ENCODE assay signal across 17 cellular contexts in genomic region chr2:69489793-69490192, GRCh38. TPM values are rescaled to one million over a fixed set of nuclear protein-coding genes. Genes with fewer than 3 reads are reported as not detected.
A peak's percentile ranks its signal among the peaks of the same experiment; 100 is the strongest.
DNase-seq lines count a peak whose midpoint lies in the region; ATAC-seq and TF ChIP-seq lines count a peak whose summit lies in the region.
"Had no signal": no experiment of that assay in that cellular context is flagged by ENCODE, and none has a peak within 500 bp of the region (broad histone marks: within the 10 kb centered on the region; RNA-seq: fewer than 3 reads in every experiment).

No MANE protein-coding gene starts in this region.

- peaks cover 33% of the 10 kb centered on the region for H3K4me1 Mint-ChIP-seq in stimulated activated naive CD8-positive, alpha-beta T cell treated with anti-CD3 and anti-CD28 coated beads, Interleukin-15, Interleukin-2, amounts not matched to agents 100 ng/mL and 50 ng/mL, for 24 hours (ENCODE audit: low read depth)
- peaks cover 26% of the 10 kb centered on the region for H3K4me1 Mint-ChIP-seq in activated naive CD8-positive, alpha-beta T cell treated with anti-CD3 and anti-CD28 coated beads for 36 hours
- H3K4me1 Mint-ChIP-seq in mesothelial cell of epicardium: no peaks in the 10 kb centered on the region

- DNase-seq in stimulated activated naive CD8-positive, alpha-beta T cell treated with anti-CD3 and anti-CD28 coated beads, Interleukin-15, Interleukin-2, amounts not matched to agents 100 U/mL and 50 U/mL, for 24 hours: no peak
- DNase-seq in activated naive CD8-positive, alpha-beta T cell treated with anti-CD3 and anti-CD28 coated beads for 36 hours: no peak
- DNase-seq in mesothelial cell of epicardium (ENCODE audit: low spot score in 2 of 2, unreplicated experiment in 2 of 2) (no peak), foreskin melanocyte (no peak), HT-29 (ENCODE audit: low spot score) (no peak), GDM1 (lab: John Stamatoyannopoulos, UW) (no peak), left lobe of liver (ENCODE audit: low spot score) (no peak)
- DNase-seq: activated CD4-positive, alpha-beta memory T cell treated with anti-CD3 and anti-CD28 coated beads, Interleukin-2, amount 10 ng/mL, durations not matched to agents 7 days and 5 days; esophagus squamous epithelium; hypothalamus; left cardiac atrium; NCI-H2227 treated with DMSO at 0.1 percent for 48 hours; SHP77; substantia nigra; T1000 had no signal

- ATAC-seq in stimulated activated naive CD8-positive, alpha-beta T cell treated with anti-CD3 and anti-CD28 coated beads, Interleukin-15, Interleukin-2, amounts not matched to agents 100 U/mL and 50 U/mL, for 24 hours: no peak
- no peak for ATAC-seq in left lobe of liver
- ATAC-seq: K562, left cardiac atrium had no signal

- H3K9me3 Mint-ChIP-seq in stimulated activated naive CD8-positive, alpha-beta T cell treated with anti-CD3 and anti-CD28 coated beads, Interleukin-15, Interleukin-2, amounts not matched to agents 100 ng/mL and 50 ng/mL, for 24 hours: no peaks in the 10 kb centered on the region
- H3K9me3 Mint-ChIP-seq in activated naive CD8-positive, alpha-beta T cell treated with anti-CD3 and anti-CD28 coated beads for 36 hours: peaks cover 2% of the 10 kb centered on the region
- peaks cover 5% of the 10 kb centered on the region for H3K9me3 Mint-ChIP-seq in mesothelial cell of epicardium
- H3K9me3 Mint-ChIP-seq: activated CD4-positive, alpha-beta memory T cell treated with anti-CD3 and anti-CD28 coated beads, Interleukin-2, amount 10 ng/mL, durations not matched to agents 7 days and 5 days had no signal

- peak overlapping the region; percentile 20 for H3K27ac Mint-ChIP-seq in stimulated activated naive CD8-positive, alpha-beta T cell treated with anti-CD3 and anti-CD28 coated beads, Interleukin-15, Interleukin-2, amounts not matched to agents 100 ng/mL and 50 ng/mL, for 24 hours
- peak overlapping the region; percentile 13 for H3K27ac Mint-ChIP-seq in activated naive CD8-positive, alpha-beta T cell treated with anti-CD3 and anti-CD28 coated beads for 36 hours
- H3K27ac Mint-ChIP-seq in mesothelial cell of epicardium: peak overlapping the region; percentile 31
- H3K27ac Mint-ChIP-seq: activated CD4-positive, alpha-beta memory T cell treated with anti-CD3 and anti-CD28 coated beads, Interleukin-2, amount 10 ng/mL, durations not matched to agents 7 days and 5 days had no signal

- peaks cover 52% of the 10 kb centered on the region for H3K36me3 Mint-ChIP-seq in stimulated activated naive CD8-positive, alpha-beta T cell treated with anti-CD3 and anti-CD28 coated beads, Interleukin-15, Interleukin-2, amounts not matched to agents 100 ng/mL and 50 ng/mL, for 24 hours (ENCODE audit: low read depth)
- peaks cover 39% of the 10 kb centered on the region for H3K36me3 Mint-ChIP-seq in activated naive CD8-positive, alpha-beta T cell treated with anti-CD3 and anti-CD28 coated beads for 36 hours
- H3K36me3 Mint-ChIP-seq in mesothelial cell of epicardium: peaks cover 37% of the 10 kb centered on the region

- H3K4me3 Mint-ChIP-seq in stimulated activated naive CD8-positive, alpha-beta T cell treated with anti-CD3 and anti-CD28 coated beads, Interleukin-15, Interleukin-2, amounts not matched to agents 100 ng/mL and 50 ng/mL, for 24 hours: no peak overlapping the region
- H3K4me3 Mint-ChIP-seq in activated naive CD8-positive, alpha-beta T cell treated with anti-CD3 and anti-CD28 coated beads for 36 hours: no peak overlapping the region
- no peak overlapping the region for H3K4me3 Mint-ChIP-seq in mesothelial cell of epicardium
- H3K4me3 Mint-ChIP-seq: activated CD4-positive, alpha-beta memory T cell treated with anti-CD3 and anti-CD28 coated beads, Interleukin-2, amount 10 ng/mL, durations not matched to agents 7 days and 5 days had no signal

- no peaks in the 10 kb centered on the region for H3K27me3 Mint-ChIP-seq in stimulated activated naive CD8-positive, alpha-beta T cell treated with anti-CD3 and anti-CD28 coated beads, Interleukin-15, Interleukin-2, amounts not matched to agents 100 ng/mL and 50 ng/mL, for 24 hours
- H3K27me3 Mint-ChIP-seq in activated naive CD8-positive, alpha-beta T cell treated with anti-CD3 and anti-CD28 coated beads for 36 hours: no peaks in the 10 kb centered on the region
- H3K27me3 Mint-ChIP-seq in mesothelial cell of epicardium (ENCODE audit: low read depth): no peaks in the 10 kb centered on the region
- H3K27me3 Mint-ChIP-seq: activated CD4-positive, alpha-beta memory T cell treated with anti-CD3 and anti-CD28 coated beads, Interleukin-2, amount 10 ng/mL, durations not matched to agents 7 days and 5 days had no signal

- TF ChIP-seq CTCF in mesothelial cell of epicardium (IDR thresholded peaks at IDR 0.05; ENCODE audit: unreplicated experiment): no peak

RNA-seq across cellular contexts. Expression of gene NFU1, which starts 52.6 kb away (rescaled TPM):
- 10 to 100 TPM; 47.4 to 50.9 TPM for total RNA-seq in activated naive CD8-positive, alpha-beta T cell treated with anti-CD3 and anti-CD28 coated beads for 36 hours
- total RNA-seq in mesothelial cell of epicardium (31.9 to 35.6 TPM (median 34.7 TPM) in 3 replicates), left lobe of liver (12.0 TPM)
- 13.1 and 16.6 TPM in 2 replicates for total RNA-seq in HT-29 (2014; rRNA removed; shearing (Covaris generic))
